11 cellular contexts compared by ENCODE assay signal in the genomic region with DNA sequence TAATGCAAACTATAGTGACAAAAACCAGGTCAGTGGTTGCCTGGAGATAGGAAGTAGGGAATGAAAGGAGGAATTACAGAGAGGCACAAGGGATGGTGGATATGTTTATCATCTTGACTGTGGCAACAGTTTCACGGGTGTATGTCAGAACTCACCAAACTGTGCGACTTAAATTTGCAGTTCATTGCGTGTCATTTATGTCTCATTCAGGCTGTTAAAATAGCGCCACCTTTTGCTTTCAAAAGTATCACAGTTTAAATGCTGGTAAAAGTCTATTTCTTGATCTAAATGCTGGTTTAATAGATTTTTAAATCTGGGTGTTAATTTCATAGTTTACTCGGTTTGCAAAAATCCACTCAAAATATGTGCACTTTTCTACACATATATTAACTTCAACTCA. TPM values are rescaled to one million over a fixed set of nuclear protein-coding genes. Genes with fewer than 3 reads are reported as not detected.
DNase-seq lines count a peak whose midpoint lies in the region; ATAC-seq and TF ChIP-seq lines count a peak whose summit lies in the region.
"Had no signal": no experiment of that assay in that cellular context is flagged by ENCODE, and none has a peak within 500 bp of the region (broad histone marks: within the 10 kb centered on the region; RNA-seq: fewer than 3 reads in every experiment).

No MANE protein-coding gene starts in this region.

- H3K36me3 ChIP-seq in colonic mucosa (no peaks in the 10 kb centered on the region), neural progenitor cell (no peaks in the 10 kb centered on the region)

- H3K4me3 Mint-ChIP-seq in neural progenitor cell = no peak overlapping the region
- H3K4me3 Mint-ChIP-seq: nephron had no signal

- H3K27ac ChIP-seq in colonic mucosa = no peak overlapping the region
- H3K27ac ChIP-seq in neural progenitor cell = no peak overlapping the region
- H3K27ac ChIP-seq: coronary artery had no signal

- H3K9me3 ChIP-seq in colonic mucosa = no peaks in the 10 kb centered on the region
- H3K9me3 ChIP-seq in neural progenitor cell (ENCODE audit: low read depth) = no peaks in the 10 kb centered on the region

- no peak for DNase-seq in GM12864 (ENCODE audit: low read depth)
- peak; percentile 52 for DNase-seq in NAMALWA (ENCODE audit: low spot score)
- no peak for DNase-seq in colonic mucosa
- peak; percentile 34 for DNase-seq in neural progenitor cell (ENCODE audit: low spot score)
- DNase-seq in glomerular visceral epithelial cell (ENCODE audit: extremely low spot score) = no peak
- DNase-seq in activated CD4-positive, CD25-positive, alpha-beta regulatory T cell (lab: John Stamatoyannopoulos, UW) = no peak
- DNase-seq: activated T-cell treated with anti-CD3 and anti-CD28 coated beads, Interleukin-2, amount 50 U/mL, for 48 hours; KG1 had no signal

- H3K27me3 ChIP-seq in colonic mucosa (no peaks in the 10 kb centered on the region), neural progenitor cell (no peaks in the 10 kb centered on the region)

- TF ChIP-seq CTCF in GM12864 (IDR thresholded peaks at IDR 0.05; ENCODE audit: low read depth, low read length, missing control alignments) (peak; percentile 19), colonic mucosa (IDR thresholded peaks at IDR 0.05) (peak; percentile 19), neural progenitor cell (IDR thresholded peaks at IDR 0.05) (peak; percentile 67)

- H3K4me3 ChIP-seq in GM12864 (ENCODE audit: low read depth, low read length) (no peak overlapping the region), colonic mucosa (no peak overlapping the region), neural progenitor cell (no peak overlapping the region)
- H3K4me3 ChIP-seq: coronary artery had no signal

- H3K4me1 Mint-ChIP-seq in neural progenitor cell = no peaks in the 10 kb centered on the region
- H3K4me1 Mint-ChIP-seq: nephron had no signal

- H3K9me3 Mint-ChIP-seq in neural progenitor cell = no peaks in the 10 kb centered on the region

- H2AFZ ChIP-seq in neural progenitor cell (replicated peaks) = no peak overlapping the region

- no peaks in the 10 kb centered on the region for H3K36me3 Mint-ChIP-seq in neural progenitor cell

- H3K27ac Mint-ChIP-seq in neural progenitor cell = no peak overlapping the region
- H3K27ac Mint-ChIP-seq: nephron had no signal

- ATAC-seq in GM21367 (IDR thresholded peaks at IDR 0.05; ENCODE audit: unreplicated experiment) = no peak

- no peaks in the 10 kb centered on the region for H3K27me3 Mint-ChIP-seq in neural progenitor cell (ENCODE audit: insufficient read depth, low read depth)

- H3K4me1 ChIP-seq in colonic mucosa (no peaks in the 10 kb centered on the region), neural progenitor cell (no peaks in the 10 kb centered on the region)

- H3K79me2 ChIP-seq in neural progenitor cell (ENCODE audit: low read depth) = no peaks in the 10 kb centered on the region

- H3K4me2 ChIP-seq in neural progenitor cell = no peak overlapping the region

- H3K9ac ChIP-seq in colonic mucosa (ENCODE audit: low read depth in 2 of 2, low read length in 2 of 2) (no peak overlapping the region), neural progenitor cell (no peak overlapping the region)

- intact Hi-C loops in colonic mucosa (cut with DNase I) = no loop called here

- no peaks in the 10 kb centered on the region for H3F3A ChIP-seq in neural progenitor cell (ENCODE audit: low read depth)

- no peaks in the 10 kb centered on the region for H4K20me1 ChIP-seq in neural progenitor cell (ENCODE audit: low read depth)

RNA-seq across cellular contexts. Expression of gene PTTG1IP2, which starts 51.0 kb away (rescaled TPM):
- total RNA-seq in colonic mucosa (not detected), neural progenitor cell (ENCODE audit: low replicate concordance) (not detected in 2 replicates)

Comparison
In these comparisons a context has a peak if more than half of its experiments do, and no peak if none do; other contexts are left out.
1. DNase-seq: peak in NAMALWA (single experiment) and neural progenitor cell (single experiment); none in GM12864 (single experiment), colonic mucosa (single experiment), glomerular visceral epithelial cell (single experiment) and activated CD4-positive, CD25-positive, alpha-beta regulatory T cell (0 of 4).
2. Peak in every context shown above with its lines, with median percentiles within 50 percentile points of each other: CTCF ChIP-seq.